In the genomic region with DNA sequence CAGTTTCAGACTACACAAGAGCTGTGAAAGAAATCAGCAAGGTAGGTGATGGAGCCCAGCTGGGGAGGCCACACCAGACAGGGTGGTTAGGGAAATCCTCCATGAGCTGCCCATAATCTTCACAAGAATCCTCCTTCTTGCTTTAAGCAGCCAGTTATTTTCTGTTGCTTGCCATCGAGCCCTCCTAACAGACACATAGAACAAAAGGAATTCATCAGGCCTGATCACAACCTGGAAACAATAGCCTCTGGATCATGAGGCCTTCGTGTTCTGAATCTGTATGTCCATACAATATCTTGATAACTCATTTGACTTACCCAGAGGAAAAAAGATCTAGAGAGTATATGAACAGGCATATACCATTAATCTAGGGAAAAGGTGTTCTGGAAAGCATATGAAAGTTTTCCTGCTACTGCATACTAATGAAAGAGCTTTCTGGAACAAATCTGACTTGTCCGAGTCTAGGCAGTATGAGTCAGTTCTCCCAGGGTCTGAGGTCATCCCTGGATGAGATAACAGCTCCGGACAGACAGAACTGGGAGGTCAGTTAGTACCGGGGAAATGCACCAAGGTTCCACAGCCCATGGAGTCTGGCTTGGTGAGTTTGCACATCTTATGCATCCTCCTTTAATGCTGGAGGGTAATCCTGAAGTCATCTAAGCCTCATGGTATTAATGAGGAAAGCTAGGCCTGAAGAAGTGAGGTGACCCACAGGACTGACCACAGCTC, we compare ENCODE assay signal across 15 cellular contexts. TPM values are rescaled to one million over a fixed set of nuclear protein-coding genes. Genes with fewer than 3 reads are reported as not detected.
A peak's percentile ranks its signal among the peaks of the same experiment; 100 is the strongest.
DNase-seq lines count a peak whose midpoint lies in the region; ATAC-seq, FAIRE-seq and TF ChIP-seq lines count a peak whose summit lies in the region.
"Had no signal": no experiment of that assay in that cellular context is flagged by ENCODE, and none has a peak within 500 bp of the region (broad histone marks: within the 10 kb centered on the region; RNA-seq: fewer than 3 reads in every experiment).

No MANE protein-coding gene starts in this region.

- no peak overlapping the region for H3K27ac ChIP-seq in brain microvascular endothelial cell
- H3K27ac ChIP-seq: gastroesophageal sphincter, SK-N-MC had no signal

- peak; percentile 56 for DNase-seq in cardiac septum (ENCODE audit: low spot score)
- DNase-seq in Right ventricle myocardium superior: no peak
- DNase-seq in brain microvascular endothelial cell: peak; percentile 66
- DNase-seq in islet precursor cell: peak; percentile 84
- DNase-seq in nucleus accumbens (lab: John Stamatoyannopoulos, UW): no peak
- no peak for DNase-seq in GM12891 (ENCODE audit: insufficient read length, low spot score)
- DNase-seq: 8988T; activated CD4-positive, alpha-beta T cell treated with anti-CD3 and anti-CD28 coated beads for 1 hour; activated naive CD8-positive, alpha-beta T cell treated with anti-CD3 and anti-CD28 coated beads, Interleukin-2, amount 50 U/mL, for 24 hours; MV-4-11; NK-92 treated with Interleukin-12 subunit alpha and Interleukin-12 subunit beta, amount 100 ng/mL, for 24 hours had no signal

- ATAC-seq in Right ventricle myocardium superior (ENCODE audit: poor library complexity) (no peak), GM21381 (IDR thresholded peaks at IDR 0.05; ENCODE audit: unreplicated experiment) (no peak), GM21737 (IDR thresholded peaks at IDR 0.05; ENCODE audit: unreplicated experiment) (no peak)
- ATAC-seq: activated naive CD8-positive, alpha-beta T cell treated with anti-CD3 and anti-CD28 coated beads, Interleukin-2, amount 50 U/mL, for 24 hours; gastroesophageal sphincter had no signal

- no peak overlapping the region for H3K4me3 ChIP-seq in brain microvascular endothelial cell (ENCODE audit: low read depth, low read length)
- H3K4me3 ChIP-seq: gastroesophageal sphincter, SK-N-MC had no signal

- in situ Hi-C loops in brain microvascular endothelial cell (cut with HindIII; ENCODE audit: low pct_ligation_motif_present, low sequenced_read_pairs): no loop called here

- no peaks in the 10 kb centered on the region for H3K27me3 ChIP-seq in brain microvascular endothelial cell (replicated peaks)
- H3K27me3 ChIP-seq: gastroesophageal sphincter had no signal

- no peaks in the 10 kb centered on the region for H3K36me3 ChIP-seq in brain microvascular endothelial cell (replicated peaks)
- H3K36me3 ChIP-seq: gastroesophageal sphincter had no signal

- no peak for TF ChIP-seq CTCF in brain microvascular endothelial cell (IDR thresholded peaks at IDR 0.05; ENCODE audit: low read depth, low read length, missing control alignments)

- FAIRE-seq in GM12891 (lab: Jason Lieb, UNC): no peak

- intact Hi-C loops in cardiac septum (cut with DNase I) (no loop called here), Right ventricle myocardium superior (cut with DNase I) (no loop called here)

- TF ChIP-seq POLR2A in GM12891 (IDR thresholded peaks at IDR 0.05; ENCODE audit: low read depth, low read length): no peak

TF ChIP-seq in GM12891, 5 proteins besides CTCF, POLR2A, EP300 and RAD21:
- no peak for TF ChIP-seq PAX5 (IDR thresholded peaks at IDR 0.05; ENCODE audit: insufficient read depth, low read length, severe bottlenecking)
- TF ChIP-seq TAF1 (IDR thresholded peaks at IDR 0.05; ENCODE audit: low read depth, low read length): no peak
- TF ChIP-seq SPI1 (IDR thresholded peaks at IDR 0.05; ENCODE audit: low read depth, low read length): no peak
- no peak for TF ChIP-seq POLR2AphosphoS5 (IDR thresholded peaks at IDR 0.05; ENCODE audit: low read depth, low read length)
- no peak for TF ChIP-seq POU2F2 (IDR thresholded peaks at IDR 0.05; ENCODE audit: low read depth, low read length)

RNA-seq across cellular contexts. Expression of a gene that starts 52.8 kb away (rescaled TPM):
- 18.6 TPM for total RNA-seq in cardiac septum
- total RNA-seq in Right ventricle myocardium superior: 18.9 TPM
- polyA plus RNA-seq in GM12891 (2012; ENCODE audit: low read depth, missing spikeins): 0.65 TPM

Comparison
In these comparisons a context has a peak if more than half of its experiments do, and no peak if none do; other contexts are left out.
1. DNase-seq: peak in cardiac septum (single experiment), brain microvascular endothelial cell (single experiment) and islet precursor cell (single experiment); none in Right ventricle myocardium superior (single experiment), nucleus accumbens (0 of 56) and GM12891 (single experiment).